8 cellular contexts compared by ENCODE assay signal in the genomic region with DNA sequence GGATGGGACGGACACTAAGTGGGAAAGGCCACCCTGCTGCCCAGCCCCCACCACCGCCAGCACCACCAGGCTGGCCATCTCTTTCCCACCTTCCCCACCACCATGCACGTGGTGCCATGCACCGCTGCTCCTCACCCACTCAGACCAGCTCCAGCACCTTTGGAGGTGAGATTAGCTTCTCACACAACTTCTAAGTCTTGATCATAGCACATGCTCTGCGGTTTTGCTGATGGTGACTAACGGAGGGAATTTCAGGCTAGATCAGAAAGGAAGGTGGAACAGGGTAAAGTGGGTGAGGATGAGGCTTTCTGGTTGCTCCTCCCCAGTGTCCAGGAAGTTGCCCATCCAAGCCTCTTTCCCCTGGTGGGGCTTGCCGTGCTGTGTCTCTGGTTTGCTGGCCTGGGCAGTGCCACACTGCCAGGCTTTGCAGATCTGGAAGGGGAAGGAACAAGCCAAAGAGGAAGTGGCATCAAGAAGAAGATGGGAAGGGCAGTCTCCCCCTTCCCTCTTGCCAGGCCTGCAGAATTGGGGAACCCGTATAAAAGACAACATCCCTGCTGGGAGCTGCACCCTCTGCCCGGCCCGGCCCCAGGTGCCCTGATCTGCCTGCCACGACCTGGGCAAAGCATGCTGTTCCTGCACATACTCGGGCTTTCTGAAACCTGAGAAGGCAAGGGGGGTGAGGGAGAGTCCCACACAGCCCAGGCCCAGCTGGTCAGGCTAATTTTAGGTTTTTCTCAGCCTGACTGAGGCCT. TPM values are rescaled to one million over a fixed set of nuclear protein-coding genes. Genes with fewer than 3 reads are reported as not detected.
DNase-seq lines count a peak whose midpoint lies in the region; ATAC-seq and TF ChIP-seq lines count a peak whose summit lies in the region.

No MANE protein-coding gene starts in this region.

- peaks cover 0 to 45% (median 15%) of the 10 kb centered on the region in 4 donors for H3K4me1 ChIP-seq in transverse colon

- ATAC-seq in GM19452 (IDR thresholded peaks at IDR 0.05; ENCODE audit: unreplicated experiment) (peak; percentile 57), HG03432 (IDR thresholded peaks at IDR 0.05; ENCODE audit: unreplicated experiment) (peak; percentile 73), T-helper 17 cell (peak; percentile 72), left cardiac atrium (peak; percentile 72 to 78)

- DNase-seq in GF-D8 (lab: John Stamatoyannopoulos, UW) (peak; percentile 60), T-helper 17 cell (no peak), left cardiac atrium (peak; percentile 32), transverse colon (peak; percentile 66), NCI-H146 treated with DMSO at 0.1 percent for 48 hours (lab: John Stamatoyannopoulos, UW; ENCODE audit: unreplicated experiment) (no peak), SK-N-DZ (ENCODE audit: low spot score) (no peak)

- no peaks in the 10 kb centered on the region for H3K27me3 ChIP-seq in transverse colon

- peak overlapping the region in 3 of 4 donors; percentile 42 to 67 (median 49) for H3K27ac ChIP-seq in transverse colon

- TF ChIP-seq POLR2A in transverse colon (IDR thresholded peaks at IDR 0.05), result no peak

- intact Hi-C loops in left cardiac atrium (cut with DNase I), result no loop called here
- intact Hi-C loops in transverse colon (cut with DNase I; ENCODE audit: low total_unique reads), result no loop called here

- TF ChIP-seq EP300 in transverse colon (IDR thresholded peaks at IDR 0.05; ENCODE audit: low read depth), result no peak

- H3K36me3 Mint-ChIP-seq in T-helper 17 cell (ENCODE audit: low read depth), result no peaks in the 10 kb centered on the region

- H3K4me1 Mint-ChIP-seq in T-helper 17 cell, result peaks cover 51% of the 10 kb centered on the region

- H3K36me3 ChIP-seq in transverse colon, result no peaks in the 10 kb centered on the region

- H3K27ac Mint-ChIP-seq in T-helper 17 cell, result peak overlapping the region; percentile 59

- TF ChIP-seq CTCF in transverse colon (IDR thresholded peaks at IDR 0.05), result no peak

- no peaks in the 10 kb centered on the region for H3K27me3 Mint-ChIP-seq in T-helper 17 cell

- H3K9me3 ChIP-seq in T-helper 17 cell (ENCODE audit: control insufficient read depth, low read length, poor library complexity, severe bottlenecking) (no peaks in the 10 kb centered on the region), transverse colon (no peaks in the 10 kb centered on the region)

- in situ Hi-C loops in transverse colon (cut with MboI; ENCODE audit: low pct_ligation_motif_present in 1 of 4, low pct_unique_long_range_greater_than_20kb in 1 of 4, low sequenced_read_pairs in 3 of 4), result no loop called here

- no peak overlapping the region for H3K4me3 ChIP-seq in transverse colon

- WGBS in transverse colon (ENCODE audit: low coverage in 1 of 2), 2 donors, result 72 to 85% methylated on average over 3 to 12 of the region's 12 CpGs

- H3K4me3 Mint-ChIP-seq in T-helper 17 cell, result peak overlapping the region; percentile 65

RNA-seq across cellular contexts. Expression of gene CAB39, which starts 44.3 kb away (rescaled TPM):
- total RNA-seq in T-helper 17 cell (10 to 100 TPM; 82.3 to 89.8 TPM), left cardiac atrium (10 to 100 TPM; 85.5 to 87.8 TPM), transverse colon (100 to 1,000 TPM in 3 of 4 donors, 10 to 100 TPM in 1; 67.3 to 137 (median 123) TPM)
- 29.9 and 31.6 TPM in 2 replicates for polyA plus RNA-seq in SK-N-DZ (2014; cell fraction: cytosol; rRNA removed)
- polyA plus RNA-seq in SK-N-DZ (2014; cell fraction: nucleus; rRNA removed), result 17.7 and 18.2 TPM in 2 replicates

Comparison
In these comparisons a context has a peak if more than half of its experiments do, and no peak if none do; other contexts are left out.
1. DNase-seq: peak in GF-D8 (single experiment), left cardiac atrium (single experiment) and transverse colon (single experiment); none in T-helper 17 cell (0 of 3), NCI-H146 treated with DMSO at 0.1 percent for 48 hours (single experiment) and SK-N-DZ (single experiment).
2. Peak in every context shown above with its lines, with median percentiles within 50 percentile points of each other: ATAC-seq.